ENCODE assay signal across 1 cellular context in the genomic region with DNA sequence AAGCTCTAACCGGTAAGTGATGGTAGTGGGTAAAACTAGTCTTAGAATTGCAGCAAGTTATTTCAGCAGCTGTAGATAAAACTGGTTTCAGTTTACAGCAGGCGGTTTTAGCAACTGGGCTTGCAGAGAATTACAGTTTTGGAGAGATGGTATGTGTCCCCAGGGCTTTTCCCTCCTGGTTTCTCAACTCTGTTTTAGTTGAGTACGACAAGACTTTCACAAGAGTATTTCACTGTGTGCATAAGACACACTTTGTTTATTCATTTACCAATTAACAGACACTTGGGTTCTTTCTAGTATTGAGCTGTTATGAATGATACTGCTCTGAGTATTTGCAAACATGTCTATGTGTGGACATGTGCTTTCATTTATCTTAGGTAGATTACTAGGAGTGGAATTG.
TF ChIP-seq lines count a peak whose summit lies in the region.

No MANE protein-coding gene starts in this region.

TF ChIP-seq in GM23338, 12 proteins besides CTCF, POLR2A, EP300 and RAD21 (continued from another document):
- TF ChIP-seq, protein P1, sequence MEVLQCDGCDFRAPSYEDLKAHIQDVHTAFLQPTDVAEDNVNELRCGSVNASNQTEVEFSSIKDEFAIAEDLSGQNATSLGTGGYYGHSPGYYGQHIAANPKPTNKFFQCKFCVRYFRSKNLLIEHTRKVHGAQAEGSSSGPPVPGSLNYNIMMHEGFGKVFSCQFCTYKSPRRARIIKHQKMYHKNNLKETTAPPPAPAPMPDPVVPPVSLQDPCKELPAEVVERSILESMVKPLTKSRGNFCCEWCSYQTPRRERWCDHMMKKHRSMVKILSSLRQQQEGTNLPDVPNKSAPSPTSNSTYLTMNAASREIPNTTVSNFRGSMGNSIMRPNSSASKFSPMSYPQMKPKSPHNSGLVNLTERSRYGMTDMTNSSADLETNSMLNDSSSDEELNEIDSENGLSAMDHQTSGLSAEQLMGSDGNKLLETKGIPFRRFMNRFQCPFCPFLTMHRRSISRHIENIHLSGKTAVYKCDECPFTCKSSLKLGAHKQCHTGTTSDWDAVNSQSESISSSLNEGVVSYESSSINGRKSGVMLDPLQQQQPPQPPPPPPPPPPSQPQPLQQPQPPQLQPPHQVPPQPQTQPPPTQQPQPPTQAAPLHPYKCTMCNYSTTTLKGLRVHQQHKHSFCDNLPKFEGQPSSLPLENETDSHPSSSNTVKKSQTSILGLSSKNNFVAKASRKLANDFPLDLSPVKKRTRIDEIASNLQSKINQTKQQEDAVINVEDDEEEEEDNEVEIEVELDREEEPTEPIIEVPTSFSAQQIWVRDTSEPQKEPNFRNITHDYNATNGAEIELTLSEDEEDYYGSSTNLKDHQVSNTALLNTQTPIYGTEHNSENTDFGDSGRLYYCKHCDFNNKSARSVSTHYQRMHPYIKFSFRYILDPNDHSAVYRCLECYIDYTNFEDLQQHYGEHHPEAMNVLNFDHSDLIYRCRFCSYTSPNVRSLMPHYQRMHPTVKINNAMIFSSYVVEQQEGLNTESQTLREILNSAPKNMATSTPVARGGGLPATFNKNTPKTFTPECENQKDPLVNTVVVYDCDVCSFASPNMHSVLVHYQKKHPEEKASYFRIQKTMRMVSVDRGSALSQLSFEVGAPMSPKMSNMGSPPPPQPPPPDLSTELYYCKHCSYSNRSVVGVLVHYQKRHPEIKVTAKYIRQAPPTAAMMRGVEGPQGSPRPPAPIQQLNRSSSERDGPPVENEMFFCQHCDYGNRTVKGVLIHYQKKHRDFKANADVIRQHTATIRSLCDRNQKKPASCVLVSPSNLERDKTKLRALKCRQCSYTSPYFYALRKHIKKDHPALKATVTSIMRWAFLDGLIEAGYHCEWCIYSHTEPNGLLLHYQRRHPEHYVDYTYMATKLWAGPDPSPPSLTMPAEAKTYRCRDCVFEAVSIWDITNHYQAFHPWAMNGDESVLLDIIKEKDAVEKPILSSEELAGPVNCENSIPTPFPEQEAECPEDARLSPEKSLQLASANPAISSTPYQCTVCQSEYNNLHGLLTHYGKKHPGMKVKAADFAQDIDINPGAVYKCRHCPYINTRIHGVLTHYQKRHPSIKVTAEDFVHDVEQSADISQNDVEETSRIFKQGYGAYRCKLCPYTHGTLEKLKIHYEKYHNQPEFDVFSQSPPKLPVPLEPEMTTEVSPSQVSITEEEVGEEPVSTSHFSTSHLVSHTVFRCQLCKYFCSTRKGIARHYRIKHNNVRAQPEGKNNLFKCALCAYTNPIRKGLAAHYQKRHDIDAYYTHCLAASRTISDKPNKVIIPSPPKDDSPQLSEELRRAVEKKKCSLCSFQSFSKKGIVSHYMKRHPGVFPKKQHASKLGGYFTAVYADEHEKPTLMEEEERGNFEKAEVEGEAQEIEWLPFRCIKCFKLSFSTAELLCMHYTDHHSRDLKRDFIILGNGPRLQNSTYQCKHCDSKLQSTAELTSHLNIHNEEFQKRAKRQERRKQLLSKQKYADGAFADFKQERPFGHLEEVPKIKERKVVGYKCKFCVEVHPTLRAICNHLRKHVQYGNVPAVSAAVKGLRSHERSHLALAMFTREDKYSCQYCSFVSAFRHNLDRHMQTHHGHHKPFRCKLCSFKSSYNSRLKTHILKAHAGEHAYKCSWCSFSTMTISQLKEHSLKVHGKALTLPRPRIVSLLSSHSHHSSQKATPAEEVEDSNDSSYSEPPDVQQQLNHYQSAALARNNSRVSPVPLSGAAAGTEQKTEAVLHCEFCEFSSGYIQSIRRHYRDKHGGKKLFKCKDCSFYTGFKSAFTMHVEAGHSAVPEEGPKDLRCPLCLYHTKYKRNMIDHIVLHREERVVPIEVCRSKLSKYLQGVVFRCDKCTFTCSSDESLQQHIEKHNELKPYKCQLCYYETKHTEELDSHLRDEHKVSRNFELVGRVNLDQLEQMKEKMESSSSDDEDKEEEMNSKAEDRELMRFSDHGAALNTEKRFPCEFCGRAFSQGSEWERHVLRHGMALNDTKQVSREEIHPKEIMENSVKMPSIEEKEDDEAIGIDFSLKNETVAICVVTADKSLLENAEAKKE (CRISPR knock-in tag; IDR thresholded peaks at IDR 0.05) = no peak
- no peak for TF ChIP-seq EZH2 (IDR thresholded peaks at IDR 0.05; ENCODE audit: low read depth, unreplicated experiment)
